Comparison of ENCODE assay signal across 9 cellular contexts in the genomic region with DNA sequence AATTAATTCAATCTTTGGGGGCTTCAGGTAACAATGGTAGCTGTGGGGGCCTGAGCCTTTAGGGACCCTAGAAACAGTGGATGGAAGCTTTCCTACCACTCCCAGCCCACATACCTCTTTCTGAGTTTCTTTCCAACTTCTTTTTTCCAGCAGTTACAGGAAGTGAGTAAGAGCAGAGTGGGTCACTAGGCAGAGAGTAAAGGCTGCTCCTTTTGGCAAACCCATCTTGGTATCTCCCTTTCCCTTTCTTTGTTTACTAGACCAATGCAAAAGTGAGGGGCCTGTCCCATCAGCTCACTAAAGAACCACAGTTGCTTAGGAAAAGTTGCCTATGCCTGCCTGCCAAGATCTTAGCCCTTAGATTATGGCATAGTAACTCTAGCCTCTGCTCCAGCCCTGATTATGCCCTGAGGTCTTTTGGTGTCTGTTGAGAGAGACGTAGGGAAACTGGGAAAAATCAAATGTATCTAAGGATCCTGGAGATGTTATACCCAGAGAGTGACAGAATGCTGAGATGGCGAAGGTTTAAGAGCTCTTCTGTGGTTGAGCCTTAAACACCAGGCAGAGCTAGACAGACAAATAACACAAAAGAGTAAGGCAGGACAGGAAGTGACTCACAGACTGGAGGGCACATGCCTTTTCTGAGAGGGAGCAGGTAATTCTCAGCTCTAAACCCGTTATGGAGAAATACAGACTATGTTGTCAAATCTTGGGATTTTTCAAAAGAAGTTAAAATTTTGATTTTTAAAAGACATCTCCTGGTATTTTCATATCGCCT. TPM values are rescaled to one million over a fixed set of nuclear protein-coding genes. Genes with fewer than 3 reads are reported as not detected.
DNase-seq lines count a peak whose midpoint lies in the region; ATAC-seq and TF ChIP-seq lines count a peak whose summit lies in the region.
"Had no signal": no experiment of that assay in that cellular context is flagged by ENCODE, and none has a peak within 500 bp of the region (broad histone marks: within the 10 kb centered on the region; RNA-seq: fewer than 3 reads in every experiment).

No MANE protein-coding gene starts in this region.

- H3K36me3 Mint-ChIP-seq in GM23338 (ENCODE audit: low read depth) = no peaks in the 10 kb centered on the region

- H3K27ac Mint-ChIP-seq in GM23338 = no peak overlapping the region

- peaks cover 1% of the 10 kb centered on the region for H3K27me3 Mint-ChIP-seq in GM23338 (ENCODE audit: insufficient read depth, low read depth, poor library complexity)

- H3K4me1 ChIP-seq in GM23338 (ENCODE audit: insufficient read depth) = peaks cover 18% of the 10 kb centered on the region
- H3K4me1 ChIP-seq in effector memory CD4-positive, alpha-beta T cell (ENCODE audit: control insufficient read depth, insufficient read depth, low read length, poor library complexity, severe bottlenecking) = no peaks in the 10 kb centered on the region
- H3K4me1 ChIP-seq in colonic mucosa = no peaks in the 10 kb centered on the region

- DNase-seq in AG04450 (ENCODE audit: low read depth, low spot score) (no peak), GM23338 (ENCODE audit: low spot score) (no peak), SK-N-MC (ENCODE audit: low read depth, low spot score) (no peak), fibroblast of the aortic adventitia (ENCODE audit: low read depth) (peak; percentile 58), colonic mucosa (no peak), amniotic stem cell (lab: John Stamatoyannopoulos, UW) (no peak)
- DNase-seq in effector memory CD4-positive, alpha-beta T cell = no peak
- DNase-seq: mucosa of descending colon had no signal

- peak; percentile 39 for ATAC-seq in GM23338
- no peak for ATAC-seq in HG03039 (IDR thresholded peaks at IDR 0.05; ENCODE audit: unreplicated experiment)
- ATAC-seq: mucosa of descending colon had no signal

- no peaks in the 10 kb centered on the region for H3K9me3 Mint-ChIP-seq in GM23338

- no peaks in the 10 kb centered on the region; the same call in 1 of the 2 replicates for H3K9me3 ChIP-seq in AG04450 (ENCODE audit: control insufficient read depth, insufficient read depth, low read length)
- H3K9me3 ChIP-seq in SK-N-MC (ENCODE audit: low read depth, low read length) = no peaks in the 10 kb centered on the region
- H3K9me3 ChIP-seq in effector memory CD4-positive, alpha-beta T cell (ENCODE audit: control insufficient read depth, low read length) = no peaks in the 10 kb centered on the region
- no peaks in the 10 kb centered on the region for H3K9me3 ChIP-seq in colonic mucosa
- H3K9me3 ChIP-seq: mucosa of descending colon had no signal

- POLR2A ChIA-PET in AG04450 (lab: Yijun Ruan, JAX) = no interaction called here

- H3K4me2 ChIP-seq in GM23338 = no peak overlapping the region

- peak overlapping the region; percentile 15; the same call in 1 of the 2 replicates for H2AFZ ChIP-seq in GM23338

- CTCF ChIA-PET in AG04450 (lab: Charles Lee) = interaction anchor here (0.6 to 1.1 kb wide), 2 partner anchors 17 to 131 kb away, joined by 3 to 4 read pairs; no protein-coding TSS in a partner anchor

- H3K9ac ChIP-seq in SK-N-MC (ENCODE audit: insufficient read length) = no peak overlapping the region
- no peak overlapping the region for H3K9ac ChIP-seq in colonic mucosa (ENCODE audit: low read depth in 2 of 2, low read length in 2 of 2)

- H3K79me2 ChIP-seq in GM23338 (replicated peaks; ENCODE audit: insufficient read depth) = no peaks in the 10 kb centered on the region

- H3K4me1 Mint-ChIP-seq in GM23338 = peaks cover 21% of the 10 kb centered on the region

- intact Hi-C loops in colonic mucosa (cut with DNase I) = no loop called here

- peaks cover 9% of the 10 kb centered on the region for H3K27me3 ChIP-seq in AG04450 (ENCODE audit: control insufficient read depth, insufficient read depth, low read length)
- no peaks in the 10 kb centered on the region for H3K27me3 ChIP-seq in GM23338 (ENCODE audit: insufficient read depth)
- H3K27me3 ChIP-seq in effector memory CD4-positive, alpha-beta T cell (replicated peaks; ENCODE audit: control insufficient read depth, insufficient read depth, low read length, poor library complexity, severe bottlenecking) = no peaks in the 10 kb centered on the region
- H3K27me3 ChIP-seq in colonic mucosa = no peaks in the 10 kb centered on the region

- H4K20me1 ChIP-seq in GM23338 (replicated peaks; ENCODE audit: insufficient read depth) = no peaks in the 10 kb centered on the region

- no peaks in the 10 kb centered on the region for H3F3A ChIP-seq in GM23338 (replicated peaks; ENCODE audit: low read depth)

- peak overlapping the region; percentile 31 for H3K27ac ChIP-seq in AG04450 (ENCODE audit: low read depth, low read length)
- no peak overlapping the region for H3K27ac ChIP-seq in GM23338 (ENCODE audit: low read depth)
- no peak overlapping the region for H3K27ac ChIP-seq in SK-N-MC
- H3K27ac ChIP-seq in effector memory CD4-positive, alpha-beta T cell (ENCODE audit: insufficient read depth, low read length, poor library complexity, severe bottlenecking) = no peak overlapping the region
- H3K27ac ChIP-seq in colonic mucosa = no peak overlapping the region

- H3K36me3 ChIP-seq in GM23338 (ENCODE audit: insufficient read depth) (no peaks in the 10 kb centered on the region), SK-N-MC (ENCODE audit: insufficient read depth, low read length) (no peaks in the 10 kb centered on the region), colonic mucosa (no peaks in the 10 kb centered on the region)
- no peaks in the 10 kb centered on the region for H3K36me3 ChIP-seq in effector memory CD4-positive, alpha-beta T cell (ENCODE audit: control insufficient read depth, insufficient read depth, low read length)

- no peak overlapping the region for H3K4me3 ChIP-seq in AG04450 (ENCODE audit: low read depth, low read length)
- H3K4me3 ChIP-seq in GM23338 = no peak overlapping the region
- H3K4me3 ChIP-seq in SK-N-MC = peak overlapping the region; percentile 2; the same call in 1 of the 2 replicates
- H3K4me3 ChIP-seq in fibroblast of the aortic adventitia (ENCODE audit: low read depth, low read length) = no peak overlapping the region
- H3K4me3 ChIP-seq in effector memory CD4-positive, alpha-beta T cell (ENCODE audit: insufficient read depth, low read depth, low read length, poor library complexity, severe bottlenecking) = no peak overlapping the region
- H3K4me3 ChIP-seq in colonic mucosa = no peak overlapping the region
- H3K4me3 ChIP-seq: mucosa of descending colon had no signal

- TF ChIP-seq CTCF in AG04450 (IDR thresholded peaks at IDR 0.05; ENCODE audit: low read depth, low read length) (no peak), GM23338 (conservative IDR thresholded peaks at IDR 0.05; ENCODE audit: low read depth in 2 of 2) (no peak), fibroblast of the aortic adventitia (IDR thresholded peaks at IDR 0.05; ENCODE audit: insufficient read depth, low read length) (no peak), colonic mucosa (IDR thresholded peaks at IDR 0.05) (no peak)

- no peak overlapping the region for H3K4me3 Mint-ChIP-seq in GM23338

- H3K9me2 ChIP-seq in GM23338 (ENCODE audit: insufficient read depth) = no peaks in the 10 kb centered on the region

TF ChIP-seq in GM23338, 12 proteins besides CTCF, POLR2A, EP300 and RAD21 (continues in another document):
- TF ChIP-seq ZNF114 (CRISPR knock-in tag; IDR thresholded peaks at IDR 0.05) = no peak
- no peak for TF ChIP-seq POLR2AphosphoS5 (IDR thresholded peaks at IDR 0.05; ENCODE audit: low read depth)

RNA-seq across cellular contexts. Expression of gene CHGB, which starts 7.7 kb away (rescaled TPM):
- polyA plus RNA-seq in AG04450 (2011; rRNA removed) (0.15 and 0.20 TPM in 2 replicates), GM23338 (2016; fragmentation: Nextera tagmentation; extraction: Ambion mirVana) (2.0 and 3.6 TPM in 2 replicates)
- 0.13 TPM in 1 of 2 replicates, not detected in the other for polyA minus RNA-seq in AG04450 (2011; rRNA and poly(A)+ RNA removed)
- total RNA-seq in GM23338 (2014; rRNA removed; shearing (Covaris generic)) = 1.2 and 2.6 TPM in 2 replicates
- total RNA-seq in fibroblast of the aortic adventitia (ENCODE audit: low replicate concordance) (not detected in 2 replicates), colonic mucosa (1 to 10 TPM; 4.9 to 6.2 TPM)

RNA-seq across cellular contexts. Expression of gene TRMT6, which starts 31.3 kb away (rescaled TPM):
- polyA plus RNA-seq in AG04450 (2011; rRNA removed) (8.3 and 10.2 TPM in 2 replicates), GM23338 (2016; fragmentation: Nextera tagmentation; extraction: Ambion mirVana) (26.3 and 29.4 TPM in 2 replicates)
- 5.0 and 6.4 TPM in 2 replicates for polyA minus RNA-seq in AG04450 (2011; rRNA and poly(A)+ RNA removed)
- total RNA-seq in GM23338 (2014; rRNA removed; shearing (Covaris generic)) = 15.5 and 17.9 TPM in 2 replicates
- total RNA-seq in fibroblast of the aortic adventitia (ENCODE audit: low replicate concordance) (4.1 and 8.0 TPM in 2 replicates), colonic mucosa (10 to 100 TPM in 1 of 2 donors, 1 to 10 TPM in 1; 7.5 to 10.9 TPM)

RNA-seq across cellular contexts. Expression of gene MCM8, which starts 31.4 kb away (rescaled TPM):
- polyA plus RNA-seq in AG04450 (2011; rRNA removed) (2.0 and 2.8 TPM in 2 replicates), GM23338 (2016; fragmentation: Nextera tagmentation; extraction: Ambion mirVana) (8.5 and 10.6 TPM in 2 replicates)
- polyA minus RNA-seq in AG04450 (2011; rRNA and poly(A)+ RNA removed) = 2.0 and 3.5 TPM in 2 replicates
- 22.5 and 30.4 TPM in 2 replicates for total RNA-seq in GM23338 (2014; rRNA removed; shearing (Covaris generic))
- total RNA-seq in fibroblast of the aortic adventitia (ENCODE audit: low replicate concordance) (5.6 and 17.5 TPM in 2 replicates), colonic mucosa (10 to 100 TPM in 1 of 2 donors, 1 to 10 TPM in 1; 5.7 to 18.2 TPM)
